11 cellular contexts compared by ENCODE assay signal in genomic region chr1:25565188-25565591, GRCh38. TPM values are rescaled to one million over a fixed set of nuclear protein-coding genes. Genes with fewer than 3 reads are reported as not detected.
A peak's percentile ranks its signal among the peaks of the same experiment; 100 is the strongest.
DNase-seq lines count a peak whose midpoint lies in the region; FAIRE-seq and TF ChIP-seq lines count a peak whose summit lies in the region.
"Had no signal": no experiment of that assay in that cellular context is flagged by ENCODE, and none has a peak within 500 bp of the region (broad histone marks: within the 10 kb centered on the region; RNA-seq: fewer than 3 reads in every experiment).

No MANE protein-coding gene starts in this region.

- TF ChIP-seq CTCF in fibroblast of lung (conservative IDR thresholded peaks at IDR 0.05 in 1 of 2, IDR thresholded peaks at IDR 0.05 in 1 of 2; ENCODE audit: low read depth in 1 of 2, low read length in 2 of 2): no peak
- no peak for TF ChIP-seq CTCF in right atrium auricular region (IDR thresholded peaks at IDR 0.05)

- no peaks in the 10 kb centered on the region for H4K20me1 ChIP-seq in fibroblast of lung (ENCODE audit: control insufficient read depth, extremely low read depth, insufficient read depth, low read length)

- DNase-seq in NCI-H2171 (lab: John Stamatoyannopoulos, UW) (peak; percentile 28), fibroblast of lung (ENCODE audit: low read depth in 2 of 2) (peak; percentile 15 to 40), SW480 (ENCODE audit: low spot score) (no peak), right atrium auricular region (ENCODE audit: low spot score) (no peak), GM19239 (ENCODE audit: insufficient read length, low spot score) (no peak), middle frontal gyrus (ENCODE audit: extremely low spot score, low spot score) (no peak)
- DNase-seq in activated CD8-positive, alpha-beta memory T cell treated with anti-CD3 and anti-CD28 coated beads, Interleukin-2, amount 50 U/mL, for 48 hours: peak; percentile 69
- peak; percentile 7 for DNase-seq in stimulated activated naive CD4-positive, alpha-beta T cell treated with Interleukin-2 at 50 U/mL for 16 hours (lab: John Stamatoyannopoulos, UW)
- DNase-seq: DND-41, SHP77 had no signal

- H3K36me3 ChIP-seq in fibroblast of lung (ENCODE audit: control insufficient read depth, insufficient read depth, low read length): peaks cover 9% of the 10 kb centered on the region
- peaks cover 24% of the 10 kb centered on the region for H3K36me3 ChIP-seq in right atrium auricular region

- no peak overlapping the region for H3K9ac ChIP-seq in fibroblast of lung (ENCODE audit: insufficient read depth, low read length)

- H3K27ac ChIP-seq in fibroblast of lung (ENCODE audit: insufficient read depth, low read length): no peak overlapping the region
- no peak overlapping the region for H3K27ac ChIP-seq in right atrium auricular region

- FAIRE-seq in GM19239 (lab: Jason Lieb, UNC): no peak

- no peak overlapping the region for H3K4me2 ChIP-seq in fibroblast of lung (ENCODE audit: extremely low read depth, insufficient read depth, low read length)

- H3K4me1 ChIP-seq in fibroblast of lung (ENCODE audit: control insufficient read depth, extremely low read depth, insufficient read depth, low read length) (peaks cover 33% of the 10 kb centered on the region), right atrium auricular region (peaks cover 0 to 46% of the 10 kb centered on the region in 2 donors)

- no peak overlapping the region for H3K4me3 ChIP-seq in fibroblast of lung (replicated peaks in 1 of 4; ENCODE audit: control extremely low read depth in 1 of 4, insufficient read depth in 1 of 4, low read depth in 3 of 4, low read length in 4 of 4)
- no peak overlapping the region for H3K4me3 ChIP-seq in right atrium auricular region

- H3K79me2 ChIP-seq in fibroblast of lung (ENCODE audit: control insufficient read depth, insufficient read depth, low read length): no peaks in the 10 kb centered on the region

- no peak overlapping the region for H2AFZ ChIP-seq in fibroblast of lung (ENCODE audit: low read length)

- no peaks in the 10 kb centered on the region for H3K9me3 ChIP-seq in fibroblast of lung (ENCODE audit: control insufficient read depth, insufficient read depth, low read depth, low read length)
- no peaks in the 10 kb centered on the region for H3K9me3 ChIP-seq in right atrium auricular region

- H3K27me3 ChIP-seq in fibroblast of lung (ENCODE audit: control insufficient read depth, insufficient read depth, low read length) (no peaks in the 10 kb centered on the region), right atrium auricular region (no peaks in the 10 kb centered on the region)

RNA-seq across cellular contexts. Expression of gene LDLRAP1, which starts 21.8 kb away (rescaled TPM):
- total RNA-seq in fibroblast of lung: 6.9 and 7.3 TPM in 2 replicates
- polyA plus RNA-seq in fibroblast of lung: 12.5 and 21.0 TPM in 2 replicates
- polyA plus RNA-seq in fibroblast of lung (2012): 11.2 and 18.5 TPM in 2 replicates
- 20.5 and 33.9 TPM in 2 replicates for polyA minus RNA-seq in fibroblast of lung (ENCODE audit: low replicate concordance)
- total RNA-seq in right atrium auricular region: 10 to 100 TPM in 1 of 2 donors, 1 to 10 TPM in 1; 8.9 to 10.1 TPM

RNA-seq across cellular contexts. Expression of gene MAN1C1, which starts 51.4 kb away (rescaled TPM):
- 14.6 and 17.7 TPM in 2 replicates for total RNA-seq in fibroblast of lung
- 10.4 and 51.4 TPM in 2 replicates for polyA plus RNA-seq in fibroblast of lung
- 7.5 and 52.0 TPM in 2 replicates for polyA plus RNA-seq in fibroblast of lung (2012)
- polyA minus RNA-seq in fibroblast of lung (ENCODE audit: low replicate concordance): 13.1 and 106 TPM in 2 replicates
- total RNA-seq in right atrium auricular region: 10 to 100 TPM in 1 of 2 donors, 1 to 10 TPM in 1; 9.4 to 13.6 TPM
- total RNA-seq: HT1080 had no signal

Comparison
In these comparisons a context has a peak if more than half of its experiments do, and no peak if none do; other contexts are left out.
1. DNase-seq: peak in NCI-H2171 (single experiment), activated CD8-positive, alpha-beta memory T cell treated with anti-CD3 and anti-CD28 coated beads, Interleukin-2, amount 50 U/mL, for 48 hours (single experiment), fibroblast of lung (2 of 2) and stimulated activated naive CD4-positive, alpha-beta T cell treated with Interleukin-2 at 50 U/mL for 16 hours (single experiment); none in SW480 (single experiment), right atrium auricular region (single experiment), GM19239 (single experiment) and middle frontal gyrus (single experiment).